ENCODE assay signal across 8 cellular contexts in genomic region chr1:19250629-19251304, GRCh38. TPM values are rescaled to one million over a fixed set of nuclear protein-coding genes. Genes with fewer than 3 reads are reported as not detected.
A peak's percentile ranks its signal among the peaks of the same experiment; 100 is the strongest.
DNase-seq lines count a peak whose midpoint lies in the region; ATAC-seq and TF ChIP-seq lines count a peak whose summit lies in the region.

No MANE protein-coding gene starts in this region.

- peaks cover 34% of the 10 kb centered on the region for H3K4me1 Mint-ChIP-seq in brain

- peak overlapping the region; percentile 95 to 100 (median 97) for H3K4me3 Mint-ChIP-seq in brain

- H3K27ac ChIP-seq in HUES64 (ENCODE audit: low read depth, low read length), result peak overlapping the region; percentile 99

- no peaks in the 10 kb centered on the region for H3K9me3 Mint-ChIP-seq in brain

- peak overlapping the region; percentile 92 for H3K4me3 ChIP-seq in BE2C (ENCODE audit: low read depth, low read length)
- H3K4me3 ChIP-seq in HUES64 (ENCODE audit: low read length), result peak overlapping the region; percentile 99
- peak overlapping the region; percentile 61 for H3K4me3 ChIP-seq in mononuclear cell (ENCODE audit: low read length)

- H3K9me3 ChIP-seq in BE2C, result no peaks in the 10 kb centered on the region
- H3K9me3 ChIP-seq in HUES64 (ENCODE audit: insufficient read depth, low read depth, low read length), result no peaks in the 10 kb centered on the region
- no peaks in the 10 kb centered on the region for H3K9me3 ChIP-seq in mononuclear cell (ENCODE audit: low read depth, low read length)

- H3K27ac Mint-ChIP-seq in brain, result peak overlapping the region; percentile 84 to 98 (median 97)

- no peaks in the 10 kb centered on the region for H3K27me3 ChIP-seq in BE2C
- H3K27me3 ChIP-seq in HUES64 (ENCODE audit: insufficient read depth, low read length), result no peaks in the 10 kb centered on the region
- H3K27me3 ChIP-seq in mononuclear cell (ENCODE audit: insufficient read depth, low read length), result no peaks in the 10 kb centered on the region

- peaks cover 5% of the 10 kb centered on the region for H3K27me3 Mint-ChIP-seq in brain

- H3K9ac ChIP-seq in HUES64 (ENCODE audit: low read depth, low read length), result peak overlapping the region; percentile 100

- TF ChIP-seq CTCF in BE2C (IDR thresholded peaks at IDR 0.05; ENCODE audit: low read depth, low read length) (no peak), brain (conservative IDR thresholded peaks at IDR 0.05) (no peak)

- H3K36me3 ChIP-seq in BE2C (peaks cover 3% of the 10 kb centered on the region), HUES64 (ENCODE audit: insufficient read depth, low read length) (peaks cover 16% of the 10 kb centered on the region)

- 15% methylated on average over 14 of the region's 14 CpGs for WGBS in HUES64

- DNase-seq in BE2C, result no peak
- no peak for DNase-seq in NCI-H2227 (lab: John Stamatoyannopoulos, UW; ENCODE audit: unreplicated experiment)
- no peak for DNase-seq in stimulated activated CD4-positive, alpha-beta T cell treated with anti-CD3 and anti-CD28 coated beads, Interleukin-2, amount 100 ng/mL, for 48 hours

- no peak for ATAC-seq in GM19463 (IDR thresholded peaks at IDR 0.05; ENCODE audit: unreplicated experiment)
- no peak for ATAC-seq in GM21528 (IDR thresholded peaks at IDR 0.05; ENCODE audit: low FRiP score, unreplicated experiment)

- H3K4me1 ChIP-seq in BE2C, result no peaks in the 10 kb centered on the region
- H3K4me1 ChIP-seq in HUES64 (ENCODE audit: insufficient read depth, low read length), result peaks cover 14% of the 10 kb centered on the region
- H3K4me1 ChIP-seq in mononuclear cell (ENCODE audit: insufficient read depth, low read length), result peaks cover 35% of the 10 kb centered on the region

- no peaks in the 10 kb centered on the region for H3K36me3 Mint-ChIP-seq in brain

RNA-seq across cellular contexts. Expression of gene EMC1, which starts 0.6 kb away (rescaled TPM):
- polyA plus RNA-seq in BE2C (2012; ENCODE audit: insufficient read depth, insufficient read length, low read depth), result 68.3 TPM
- 27.2 TPM for polyA plus RNA-seq in HUES64 (2013, experiment 1 of 2)
- 24.2 TPM for polyA plus RNA-seq in HUES64 (2013, experiment 2 of 2)
- 49.8 TPM for polyA plus RNA-seq in brain (ENCODE audit: insufficient read depth, low read depth, low replicate concordance)
- 19.4 TPM for total RNA-seq in mononuclear cell

RNA-seq across cellular contexts. Expression of gene MRTO4, which starts 0.8 kb away (rescaled TPM):
- 74.0 TPM for polyA plus RNA-seq in BE2C (2012; ENCODE audit: insufficient read depth, insufficient read length, low read depth)
- polyA plus RNA-seq in HUES64 (2013, experiment 1 of 2), result 53.6 TPM
- 38.8 TPM for polyA plus RNA-seq in HUES64 (2013, experiment 2 of 2)
- polyA plus RNA-seq in brain (ENCODE audit: insufficient read depth, low read depth, low replicate concordance), result 36.2 TPM
- total RNA-seq in mononuclear cell, result 5.4 TPM

RNA-seq across cellular contexts. Expression of gene AKR7A3, which starts 37.8 kb away (rescaled TPM):
- not detected for polyA plus RNA-seq in BE2C (2012; ENCODE audit: insufficient read depth, insufficient read length, low read depth)
- polyA plus RNA-seq in HUES64 (2013, experiment 1 of 2), result 0.15 TPM
- 0.25 TPM for polyA plus RNA-seq in HUES64 (2013, experiment 2 of 2)
- 1.1 TPM for polyA plus RNA-seq in brain (ENCODE audit: insufficient read depth, low read depth, low replicate concordance)
- 0.73 TPM for total RNA-seq in mononuclear cell

RNA-seq across cellular contexts. Expression of gene UBR4, which starts 40.7 kb away (rescaled TPM):
- 82.1 TPM for polyA plus RNA-seq in BE2C (2012; ENCODE audit: insufficient read depth, insufficient read length, low read depth)
- polyA plus RNA-seq in HUES64 (2013, experiment 1 of 2), result 57.8 TPM
- 67.8 TPM for polyA plus RNA-seq in HUES64 (2013, experiment 2 of 2)
- polyA plus RNA-seq in brain (ENCODE audit: insufficient read depth, low read depth, low replicate concordance), result 75.8 TPM
- total RNA-seq in mononuclear cell, result 164 TPM
